8 cellular contexts compared by ENCODE assay signal in genomic region chr1:26335774-26336476, GRCh38. TPM values are rescaled to one million over a fixed set of nuclear protein-coding genes. Genes with fewer than 3 reads are reported as not detected.
DNase-seq lines count a peak whose midpoint lies in the region; ATAC-seq, FAIRE-seq and TF ChIP-seq lines count a peak whose summit lies in the region.

No MANE protein-coding gene starts in this region.

- TF ChIP-seq POLR2A in sigmoid colon (IDR thresholded peaks at IDR 0.05) = no peak

- H3K4me3 ChIP-seq in SK-N-MC = peak overlapping the region; percentile 83
- peak overlapping the region; percentile 3 to 45 (median 34) for H3K4me3 ChIP-seq in sigmoid colon

- no peak for FAIRE-seq in GM19239 (lab: Jason Lieb, UNC)

- 2 to 3% methylated on average over 41 of the region's 41 CpGs for WGBS in sigmoid colon, 2 donors

- H3K36me3 ChIP-seq in SK-N-MC (ENCODE audit: insufficient read depth, low read length) (no peaks in the 10 kb centered on the region), sigmoid colon (no peaks in the 10 kb centered on the region)

- ATAC-seq in foreskin keratinocyte (peak; percentile 6), HG02885 (IDR thresholded peaks at IDR 0.05; ENCODE audit: poor library complexity, unreplicated experiment) (no peak)

- TF ChIP-seq CTCF in foreskin keratinocyte (conservative IDR thresholded peaks at IDR 0.05) = no peak
- no peak for TF ChIP-seq CTCF in sigmoid colon (IDR thresholded peaks at IDR 0.05)

- H3K27me3 ChIP-seq in foreskin keratinocyte (no peaks in the 10 kb centered on the region), sigmoid colon (peaks cover 33 to 59% (median 46%) of the 10 kb centered on the region in 3 donors)

- H3K9ac ChIP-seq in SK-N-MC (ENCODE audit: insufficient read length) = no peak overlapping the region

- H3K9me3 ChIP-seq in SK-N-MC (ENCODE audit: low read depth, low read length) (no peaks in the 10 kb centered on the region), sigmoid colon (no peaks in the 10 kb centered on the region)

- no peak for TF ChIP-seq EP300 in sigmoid colon (IDR thresholded peaks at IDR 0.05)

- DNase-seq in NCI-H2227 (lab: John Stamatoyannopoulos, UW; ENCODE audit: unreplicated experiment) (peak; percentile 45), NCI-H2227 treated with DMSO at 0.1 percent for 48 hours (lab: John Stamatoyannopoulos, UW) (no peak), SK-N-MC (ENCODE audit: low read depth, low spot score) (no peak), foreskin keratinocyte (no peak), sigmoid colon (no peak), GM19239 (ENCODE audit: insufficient read length, low spot score) (no peak), epidermal melanocyte (ENCODE audit: insufficient read length, low spot score) (no peak)

- intact Hi-C loops in sigmoid colon (cut with DNase I) = no loop called here

- H3K27ac ChIP-seq in SK-N-MC (no peak overlapping the region), foreskin keratinocyte (no peak overlapping the region), sigmoid colon (no peak overlapping the region)

- H3K4me1 ChIP-seq in foreskin keratinocyte = peaks cover 13% of the 10 kb centered on the region
- H3K4me1 ChIP-seq in sigmoid colon = peaks cover 0 to 17% (median 15%) of the 10 kb centered on the region in 4 donors

RNA-seq across cellular contexts. Expression of gene CRYBG2, which starts 18.0 kb away (rescaled TPM):
- total RNA-seq in foreskin keratinocyte (3.8 and 5.6 TPM in 2 replicates), sigmoid colon (1 to 10 TPM in 1 of 4 donors, under 1 TPM in 1, not detected in 2; 0.55 to 1.8 TPM)
- polyA plus RNA-seq in foreskin keratinocyte (4.8 and 7.3 TPM in 2 replicates), sigmoid colon (10 to 100 TPM; 13.8 to 21.0 (median 19.9) TPM)

RNA-seq across cellular contexts. Expression of gene CD52, which starts 18.2 kb away (rescaled TPM):
- total RNA-seq in foreskin keratinocyte = 0.25 TPM in 1 of 2 replicates, not detected in the other
- 0.18 and 0.36 TPM in 2 replicates for polyA plus RNA-seq in foreskin keratinocyte
- total RNA-seq in sigmoid colon = 1 to 10 TPM in 2 of 4 donors, not detected in 2; 1.6 to 5.7 TPM
- polyA plus RNA-seq in sigmoid colon = 100 to 1,000 TPM in 1 of 3 donors, 10 to 100 TPM in 2; 19.8 to 556 (median 41.4) TPM

RNA-seq across cellular contexts. Expression of gene UBXN11, which starts 29.5 kb away (rescaled TPM):
- total RNA-seq in foreskin keratinocyte (5.6 and 9.9 TPM in 2 replicates), sigmoid colon (10 to 100 TPM in 3 of 4 donors, 1 to 10 TPM in 1; 9.8 to 17.7 (median 13.1) TPM)
- polyA plus RNA-seq in foreskin keratinocyte (12.4 and 13.3 TPM in 2 replicates), sigmoid colon (10 to 100 TPM in 1 of 3 donors, 1 to 10 TPM in 2; 3.0 to 22.7 (median 4.2) TPM)

RNA-seq across cellular contexts. Expression of gene ZNF683, which starts 36.6 kb away (rescaled TPM):
- total RNA-seq in foreskin keratinocyte (not detected in 2 replicates), sigmoid colon (not detected)
- polyA plus RNA-seq in foreskin keratinocyte (not detected in 2 replicates), sigmoid colon (under 1 TPM in 1 of 3 donors, not detected in 2; 0.52 TPM)

RNA-seq across cellular contexts. Expression of gene SH3BGRL3, which starts 56.0 kb away (rescaled TPM):
- total RNA-seq in foreskin keratinocyte = 194 and 196 TPM in 2 replicates
- polyA plus RNA-seq in foreskin keratinocyte = 543 and 549 TPM in 2 replicates
- total RNA-seq in sigmoid colon = 10 to 100 TPM; 32.9 to 41.5 (median 37.6) TPM
- 100 to 1,000 TPM; 303 to 575 (median 543) TPM for polyA plus RNA-seq in sigmoid colon
